Comparison of ENCODE assay signal across 11 cellular contexts in genomic region chr6:624979-625378, GRCh38. TPM values are rescaled to one million over a fixed set of nuclear protein-coding genes. Genes with fewer than 3 reads are reported as not detected.
A peak's percentile ranks its signal among the peaks of the same experiment; 100 is the strongest.
DNase-seq lines count a peak whose midpoint lies in the region; ATAC-seq and TF ChIP-seq lines count a peak whose summit lies in the region.
"Had no signal": no experiment of that assay in that cellular context is flagged by ENCODE, and none has a peak within 500 bp of the region (broad histone marks: within the 10 kb centered on the region; RNA-seq: fewer than 3 reads in every experiment).

No MANE protein-coding gene starts in this region.

- no peak overlapping the region for H3K27ac Mint-ChIP-seq in endodermal cell
- H3K27ac Mint-ChIP-seq in activated naive CD4-positive, alpha-beta T cell treated with anti-CD3 and anti-CD28 coated beads, Interleukin-2, amount 10 ng/mL, durations not matched to agents 7 days and 5 days = no peak overlapping the region

- no peak overlapping the region for H3K27ac ChIP-seq in endodermal cell (ENCODE audit: low read depth, low read length)

- no peak overlapping the region for H3K4me3 Mint-ChIP-seq in endodermal cell
- no peak overlapping the region for H3K4me3 Mint-ChIP-seq in activated naive CD4-positive, alpha-beta T cell treated with anti-CD3 and anti-CD28 coated beads, Interleukin-2, amount 10 ng/mL, durations not matched to agents 7 days and 5 days
- H3K4me3 Mint-ChIP-seq: central memory CD8-positive, alpha-beta T cell had no signal

- peaks cover 18% of the 10 kb centered on the region for H3K4me1 Mint-ChIP-seq in endodermal cell
- peaks cover 23% of the 10 kb centered on the region for H3K4me1 Mint-ChIP-seq in activated naive CD4-positive, alpha-beta T cell treated with anti-CD3 and anti-CD28 coated beads, Interleukin-2, amount 10 ng/mL, durations not matched to agents 7 days and 5 days

- no peaks in the 10 kb centered on the region for H3K27me3 ChIP-seq in endodermal cell (ENCODE audit: control insufficient read depth, insufficient read depth, low read length, poor library complexity, severe bottlenecking)

- H3K4me1 ChIP-seq in endodermal cell (ENCODE audit: control insufficient read depth, insufficient read depth, low read length) = peaks cover 2% of the 10 kb centered on the region

- H3K36me3 ChIP-seq in endodermal cell (ENCODE audit: control insufficient read depth, insufficient read depth, low read length) = peaks cover 27% of the 10 kb centered on the region

- no peak overlapping the region for H3K4me3 ChIP-seq in endodermal cell (ENCODE audit: low read length)

- no peaks in the 10 kb centered on the region for H3K27me3 Mint-ChIP-seq in endodermal cell (ENCODE audit: insufficient read depth)
- H3K27me3 Mint-ChIP-seq in activated naive CD4-positive, alpha-beta T cell treated with anti-CD3 and anti-CD28 coated beads, Interleukin-2, amount 10 ng/mL, durations not matched to agents 7 days and 5 days = no peaks in the 10 kb centered on the region
- H3K27me3 Mint-ChIP-seq: central memory CD8-positive, alpha-beta T cell had no signal

- WGBS in endodermal cell (ENCODE audit: insufficient coverage in 1 of 2, insufficient read length in 1 of 2), 2 experiments = 78 to 86% methylated on average over 6 to 11 of the region's 11 CpGs

- DNase-seq in EH (ENCODE audit: low read depth) (peak; percentile 67), LHCN-M2 (ENCODE audit: low read depth) (peak; percentile 47), endodermal cell (peak; percentile 58), myocyte (ENCODE audit: low read depth) (peak; percentile 65), H4 (ENCODE audit: low spot score) (no peak), NCI-H2171 (lab: John Stamatoyannopoulos, UW) (no peak)
- no peak for DNase-seq in activated naive CD4-positive, alpha-beta T cell treated with anti-CD3 and anti-CD28 coated beads, Interleukin-2, amount 10 ng/mL, durations not matched to agents 7 days and 5 days
- DNase-seq: activated CD4-positive, alpha-beta T cell treated with anti-CD3 and anti-CD28 coated beads, Interleukin-2, amount 50 U/mL, for 1 hour; NCI-H2227 treated with DMSO at 0.1 percent for 48 hours had no signal

- peaks cover 11% of the 10 kb centered on the region for H3K36me3 Mint-ChIP-seq in endodermal cell (ENCODE audit: low read depth)
- peaks cover 25% of the 10 kb centered on the region for H3K36me3 Mint-ChIP-seq in activated naive CD4-positive, alpha-beta T cell treated with anti-CD3 and anti-CD28 coated beads, Interleukin-2, amount 10 ng/mL, durations not matched to agents 7 days and 5 days

- H3K9me3 Mint-ChIP-seq in endodermal cell = no peaks in the 10 kb centered on the region
- no peaks in the 10 kb centered on the region for H3K9me3 Mint-ChIP-seq in activated naive CD4-positive, alpha-beta T cell treated with anti-CD3 and anti-CD28 coated beads, Interleukin-2, amount 10 ng/mL, durations not matched to agents 7 days and 5 days
- H3K9me3 Mint-ChIP-seq: central memory CD8-positive, alpha-beta T cell had no signal

- TF ChIP-seq CTCF in endodermal cell (conservative IDR thresholded peaks at IDR 0.05) = peak; percentile 50

- no peak for ATAC-seq in HG02938 (IDR thresholded peaks at IDR 0.05; ENCODE audit: unreplicated experiment)

- H3K9me3 ChIP-seq in endodermal cell (ENCODE audit: control insufficient read depth, low read length) = no peaks in the 10 kb centered on the region

- CTCF ChIA-PET in activated naive CD4-positive, alpha-beta T cell treated with anti-CD3 and anti-CD28 coated beads, Interleukin-2, amount 10 ng/mL, durations not matched to agents 7 days and 5 days (lab: Charles Lee) = no interaction called here

- H3K9ac ChIP-seq in endodermal cell (ENCODE audit: extremely low read depth, low read length, poor library complexity, severe bottlenecking) = no peak overlapping the region

RNA-seq across cellular contexts. Expression of gene HUS1B, which starts 31.9 kb away (rescaled TPM):
- total RNA-seq in LHCN-M2 (2014; rRNA removed) (0.17 and 0.19 TPM in 2 replicates), endodermal cell (1 to 10 TPM; 1.0 to 1.1 TPM), myocyte (0.36 TPM in 1 of 2 replicates, not detected in the other)
- 0.15 TPM for polyA plus RNA-seq in LHCN-M2 (2012)
- polyA plus RNA-seq in endodermal cell (2013, experiment 1 of 2) = not detected
- polyA plus RNA-seq in endodermal cell (2013, experiment 2 of 2) = not detected
- 0.20 TPM for polyA plus RNA-seq in myocyte (2012)
- 2.1 TPM in 1 of 2 replicates, not detected in the other for total RNA-seq in H4 (2014; rRNA removed; shearing (Covaris generic))

Comparison
In these comparisons a context has a peak if more than half of its experiments do, and no peak if none do; other contexts are left out.
1. DNase-seq: peak in EH (single experiment), LHCN-M2 (single experiment), endodermal cell (single experiment) and myocyte (single experiment); none in H4 (single experiment), NCI-H2171 (single experiment) and activated naive CD4-positive, alpha-beta T cell treated with anti-CD3 and anti-CD28 coated beads, Interleukin-2, amount 10 ng/mL, durations not matched to agents 7 days and 5 days (single experiment).